In the genomic region with DNA sequence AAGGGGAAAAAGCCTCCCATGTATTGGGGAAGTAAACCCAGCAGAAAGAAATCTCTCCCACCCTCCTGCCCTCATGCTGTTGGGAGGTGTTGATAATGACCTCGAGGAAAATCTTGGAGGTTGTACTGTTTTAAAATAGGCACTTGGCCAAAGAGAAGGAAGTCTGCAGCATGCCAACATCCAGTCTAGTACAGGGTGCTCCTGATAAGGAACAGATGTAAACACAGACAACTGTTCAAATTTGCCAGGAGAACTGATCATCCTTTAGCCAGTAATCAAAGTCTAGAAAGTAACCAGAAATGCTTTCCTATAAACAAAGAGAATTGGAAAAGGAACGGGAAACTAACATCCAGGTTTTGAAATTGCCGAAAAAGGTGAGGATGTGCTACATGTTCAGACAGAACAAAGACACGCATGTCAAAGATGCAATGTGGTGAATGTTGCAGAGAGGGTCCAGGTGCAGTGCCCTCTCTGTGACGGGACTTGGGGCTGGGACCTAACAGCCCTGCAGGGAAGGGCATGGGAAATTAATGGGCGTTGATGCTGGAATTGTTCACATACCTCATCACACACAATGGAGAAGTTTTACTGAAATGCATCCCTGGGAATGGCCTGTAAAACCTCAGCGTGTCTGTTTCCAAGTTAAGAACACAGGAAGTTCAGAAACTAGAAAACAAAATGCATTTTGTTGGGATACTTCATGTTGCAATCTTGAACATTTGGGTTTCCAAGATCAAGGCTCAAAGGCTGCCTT, we compare ENCODE assay signal across 30 cellular contexts.
DNase-seq lines count a peak whose midpoint lies in the region; ATAC-seq, FAIRE-seq and TF ChIP-seq lines count a peak whose summit lies in the region.
"Had no signal": no experiment of that assay in that cellular context is flagged by ENCODE, and none has a peak within 500 bp of the region (broad histone marks: within the 10 kb centered on the region; RNA-seq: fewer than 3 reads in every experiment).

No MANE protein-coding gene starts in this region.

- dilution Hi-C loops in IMR-90 (cut with HindIII; ENCODE audit: low sequenced_read_pairs, unreplicated experiment): no loop called here
- dilution Hi-C loops in keratinocyte (cut with MboI; ENCODE audit: extremely low pct_ligation_motif_present, low sequenced_read_pairs): no loop called here

- H2AFZ ChIP-seq in IMR-90 (replicated peaks; ENCODE audit: low read length, poor library complexity) (no peak overlapping the region), H1 (ENCODE audit: low read length) (peak overlapping the region; percentile 59), keratinocyte (ENCODE audit: control insufficient read depth, low read length) (peak overlapping the region; percentile 70)

- H4K20me1 ChIP-seq in IMR-90 (ENCODE audit: insufficient read depth, low read length) (no peaks in the 10 kb centered on the region), H1 (replicated peaks in 1 of 2; ENCODE audit: control insufficient read depth in 1 of 2, insufficient read depth in 2 of 2, low read length in 2 of 2) (no peaks in the 10 kb centered on the region), keratinocyte (ENCODE audit: control insufficient read depth, extremely low read depth, insufficient read depth, low read length) (no peaks in the 10 kb centered on the region)

- H3K23me2 ChIP-seq in H1 (ENCODE audit: low read depth, low read length): no peaks in the 10 kb centered on the region

- peak overlapping the region; percentile 34 for H4K5ac ChIP-seq in IMR-90 (ENCODE audit: low read depth, low read length)
- no peak overlapping the region for H4K5ac ChIP-seq in H1 (ENCODE audit: insufficient read length, low read depth, low read length)

- no peak overlapping the region for H3K9ac ChIP-seq in IMR-90 (ENCODE audit: low read depth, low read length)
- no peak overlapping the region for H3K9ac ChIP-seq in H1 (replicated peaks in 1 of 4; ENCODE audit: extremely low read depth in 1 of 4, low read depth in 3 of 4, low read length in 3 of 4)
- H3K9ac ChIP-seq in keratinocyte (ENCODE audit: control insufficient read depth, extremely low read depth, insufficient read depth, low read length): no peak overlapping the region
- H3K9ac ChIP-seq: KMS-11 had no signal

- TF ChIP-seq CTCF in A549 (IDR thresholded peaks at IDR 0.05) (no peak), IMR-90 (conservative IDR thresholded peaks at IDR 0.05; ENCODE audit: low read depth, low read length) (no peak), H1 (IDR thresholded peaks at IDR 0.05; ENCODE audit: control extremely low read depth in 1 of 3, insufficient read depth in 1 of 3, low read depth in 1 of 3, low read length in 3 of 3) (no peak), keratinocyte (optimal IDR thresholded peaks at IDR 0.05 in 1 of 3, IDR thresholded peaks at IDR 0.05 in 1 of 3, conservative IDR thresholded peaks at IDR 0.05 in 1 of 3; ENCODE audit: extremely low read depth in 1 of 3, insufficient read depth in 2 of 3, low read length in 3 of 3) (no peak), GM10248 (IDR thresholded peaks at IDR 0.05; ENCODE audit: control extremely low read depth, extremely low read depth, low read depth, missing control alignments) (no peak)

- WGBS in A549 (ENCODE audit: missing lambda C conversion rate): 71% methylated on average over 7 of the region's 7 CpGs
- no CpG with 5 or more reads among the region's 7 CpGs for WGBS in IMR-90 (ENCODE audit: extremely low coverage in 2 of 2, insufficient read length in 1 of 2), 2 experiments
- 94% methylated on average over 7 of the region's 7 CpGs; no CpG with 5 or more reads in 1 of the 2 experiments for WGBS in H1 (ENCODE audit: extremely low coverage in 1 of 2, insufficient coverage in 1 of 2, insufficient read length in 1 of 2, insufficient replicate concordance in 2 of 2, low coverage in 1 of 2, low lambda C conversion rate in 2 of 2, missing lambda C conversion rate in 1 of 2), 2 experiments

- no peak for ATAC-seq in A549
- ATAC-seq in IMR-90 (ENCODE audit: low read depth): no peak
- no peak for ATAC-seq in HG02623 (IDR thresholded peaks at IDR 0.05; ENCODE audit: unreplicated experiment)
- ATAC-seq: left ventricle myocardium superior, natural killer cell, Right ventricle myocardium inferior had no signal

- POLR2A ChIA-PET in A549 (lab: Yijun Ruan, JAX) (no interaction called here), IMR-90 (lab: Charles Lee; ENCODE audit: unreplicated experiment) (no interaction called here), H1 (lab: Charles Lee; ENCODE audit: partially characterized antibody) (no interaction called here), GM10248 (lab: Yijun Ruan, JAX) (no interaction called here)

- 0 out of 2 replicates have a peak overlapping the region, but pooled peaks have one; percentile 19 for H2BK12ac ChIP-seq in H1 (ENCODE audit: low read depth, low read length)

- H2AK5ac ChIP-seq in IMR-90 (ENCODE audit: low read depth, low read length): peak overlapping the region; percentile 86; the same call in 1 of the 2 replicates
- H2AK5ac ChIP-seq in H1 (ENCODE audit: low read depth, low read length): no peak overlapping the region

- H3K18ac ChIP-seq in IMR-90 (ENCODE audit: low read depth, low read length) (peak overlapping the region; percentile 45; the same call in 1 of the 2 replicates), H1 (ENCODE audit: extremely low read depth, low read length) (no peak overlapping the region)

- in situ Hi-C loops in IMR-90 (cut with MboI; ENCODE audit: low sequenced_read_pairs): loop anchor here (25.0 kb wide), 1 partner anchor 624 kb away; no protein-coding TSS in a partner anchor

- no peak overlapping the region for H3K56ac ChIP-seq in IMR-90 (ENCODE audit: extremely low read depth, insufficient read depth, low read length)
- H3K56ac ChIP-seq in H1 (replicated peaks; ENCODE audit: insufficient read length, low read depth, low read length): no peak overlapping the region

- TF ChIP-seq EP300 in A549 (IDR thresholded peaks at IDR 0.05) (no peak), H1 (IDR thresholded peaks at IDR 0.05; ENCODE audit: borderline replicate concordance in 1 of 2, low read depth in 2 of 2, low read length in 2 of 2) (no peak)

- no TSS peak for BruUV-seq in IMR-90 (replicated peaks; lab: Mats Ljungman, UMichigan)

- no peak overlapping the region for H3K4me3 ChIP-seq in A549
- H3K4me3 ChIP-seq in IMR-90 (ENCODE audit: insufficient read depth, low read depth, low read length): no peak overlapping the region
- no peak overlapping the region for H3K4me3 ChIP-seq in H1 (ENCODE audit: extremely low read depth in 1 of 4, insufficient read depth in 2 of 4, low read depth in 3 of 4, low read length in 4 of 4)
- H3K4me3 ChIP-seq in keratinocyte (ENCODE audit: control insufficient read depth in 2 of 3, extremely low read depth in 1 of 3, insufficient read depth in 2 of 3, low read depth in 1 of 3, low read length in 3 of 3): no peak overlapping the region
- H3K4me3 ChIP-seq: spleen, transverse colon had no signal

- H3K27ac ChIP-seq in A549 (peak overlapping the region; percentile 24 to 31; a peak in 2 of 6 replicates), IMR-90 (ENCODE audit: insufficient read depth, low read length) (no peak overlapping the region), H1 (ENCODE audit: low read depth, low read length) (no peak overlapping the region), keratinocyte (ENCODE audit: control insufficient read depth, insufficient read depth, low read length) (no peak overlapping the region)
- H3K27ac ChIP-seq: KMS-11, spleen, transverse colon had no signal

- no peak overlapping the region for H2BK5ac ChIP-seq in IMR-90 (ENCODE audit: low read depth, low read length, poor library complexity, severe bottlenecking)
- no peak overlapping the region; the same call in 1 of the 2 replicates for H2BK5ac ChIP-seq in H1 (ENCODE audit: low read depth, low read length)

- H4K8ac ChIP-seq in IMR-90 (ENCODE audit: low read depth in 2 of 2, low read length in 2 of 2) (peak overlapping the region in 1 of 2 experiments; percentile 53; a peak in 1 of 4 replicates), H1 (ENCODE audit: extremely low read depth, insufficient read depth, low read length) (no peak overlapping the region)

- CTCF ChIA-PET in A549 (lab: Yijun Ruan, JAX): no interaction called here
- CTCF ChIA-PET in IMR-90 (lab: Yijun Ruan, JAX): no interaction called here
- CTCF ChIA-PET in H1 (lab: Charles Lee; ENCODE audit: partially characterized antibody): no interaction called here
- CTCF ChIA-PET in GM10248 (lab: Yijun Ruan, JAX): interaction anchor here (2.8 kb wide), 1 partner anchor 12 kb away, joined by 10 read pairs; no protein-coding TSS in a partner anchor

- H3K9me1 ChIP-seq in IMR-90 (ENCODE audit: insufficient read depth, low read length): peaks cover 5% of the 10 kb centered on the region; the same call in 1 of the 2 replicates
- no peaks in the 10 kb centered on the region for H3K9me1 ChIP-seq in keratinocyte (ENCODE audit: control insufficient read depth, extremely low read depth, insufficient read depth, low read length)

- H3K14ac ChIP-seq in IMR-90 (replicated peaks; ENCODE audit: low read depth, low read length) (peak overlapping the region; percentile 40), H1 (ENCODE audit: insufficient read length) (no peak overlapping the region)

- H3K79me2 ChIP-seq in H1 (ENCODE audit: control insufficient read depth in 1 of 2, insufficient read depth in 2 of 2, low read length in 2 of 2) (no peaks in the 10 kb centered on the region), keratinocyte (ENCODE audit: control insufficient read depth, insufficient read depth, low read length) (no peaks in the 10 kb centered on the region)

- FAIRE-seq in A549 (lab: Jason Lieb, UNC): no peak
- FAIRE-seq in H1 (lab: Jason Lieb, UNC): no peak
- FAIRE-seq in keratinocyte (lab: Jason Lieb, UNC): peak; percentile 82
- FAIRE-seq: bronchial epithelial cell, colon, GM18507, HTR-8/SVneo had no signal

- H2BK120ac ChIP-seq in IMR-90 (ENCODE audit: low read depth, low read length): peak overlapping the region; percentile 80
- no peak overlapping the region for H2BK120ac ChIP-seq in H1 (replicated peaks; ENCODE audit: low read depth, low read length)

- H2BK20ac ChIP-seq in IMR-90 (ENCODE audit: low read depth, low read length) (peak overlapping the region; percentile 77), H1 (ENCODE audit: low read length) (peak overlapping the region; percentile 76; the same call in 1 of the 2 replicates)

- H3K4me2 ChIP-seq in A549 (no peak overlapping the region), IMR-90 (ENCODE audit: low read depth, low read length) (no peak overlapping the region), H1 (ENCODE audit: insufficient read depth in 1 of 2, low read depth in 2 of 2, low read length in 2 of 2) (no peak overlapping the region), keratinocyte (ENCODE audit: control insufficient read depth, extremely low read depth, insufficient read depth, low read depth, low read length) (peak overlapping the region; percentile 49)
- H3K4me2 ChIP-seq: KMS-11 had no signal

- H2BK15ac ChIP-seq in IMR-90 (ENCODE audit: low read depth, low read length) (peak overlapping the region; percentile 45; the same call in 1 of the 3 replicates), H1 (ENCODE audit: low read length) (no peak overlapping the region)

- TF ChIP-seq POLR2A in A549 (IDR thresholded peaks at IDR 0.05; ENCODE audit: low read length) (no peak), IMR-90 (IDR thresholded peaks at IDR 0.05; ENCODE audit: low read depth, low read length) (no peak), H1 (IDR thresholded peaks at IDR 0.05; ENCODE audit: control extremely low read depth in 1 of 2, low read depth in 2 of 2, low read length in 2 of 2) (no peak)

- H4K91ac ChIP-seq in IMR-90 (ENCODE audit: insufficient read depth, low read depth, low read length): peak overlapping the region; percentile 30
- no peak overlapping the region for H4K91ac ChIP-seq in H1 (replicated peaks; ENCODE audit: insufficient read length, low read length)

- H3K4ac ChIP-seq in IMR-90 (ENCODE audit: low read depth, low read length): peak overlapping the region; percentile 82
- H3K4ac ChIP-seq in H1 (replicated peaks; ENCODE audit: insufficient read length, low read depth, low read length): no peak overlapping the region

- H2AK9ac ChIP-seq in IMR-90 (replicated peaks; ENCODE audit: low read depth, low read length, poor library complexity): no peak overlapping the region

- intact Hi-C loops in IMR-90 (cut with micrococcal nuclease): loop anchor here (5.0 kb wide), 3 partner anchors 419 to 549 kb away; no protein-coding TSS in a partner anchor

- H3K79me1 ChIP-seq in IMR-90 (ENCODE audit: low read depth in 1 of 2, low read length in 2 of 2) (peaks cover 9 to 13% of the 10 kb centered on the region in 2 experiments), H1 (ENCODE audit: low read depth, low read length) (no peaks in the 10 kb centered on the region)

- H3K36me3 ChIP-seq in IMR-90 (ENCODE audit: control insufficient read depth, insufficient read depth, low read length) (no peaks in the 10 kb centered on the region), H1 (ENCODE audit: control insufficient read depth in 2 of 4, insufficient read depth in 4 of 4, low read length in 3 of 4) (no peaks in the 10 kb centered on the region), keratinocyte (ENCODE audit: control insufficient read depth in 2 of 2, extremely low read depth in 1 of 2, insufficient read depth in 2 of 2, low read length in 2 of 2) (no peaks in the 10 kb centered on the region)
- H3K36me3 ChIP-seq: BE2C, spleen, transverse colon had no signal

- H3K23ac ChIP-seq in IMR-90 (ENCODE audit: low read depth, low read length): no peak overlapping the region
- H3K23ac ChIP-seq in H1 (ENCODE audit: insufficient read length): no peak overlapping the region

- H3K4me1 ChIP-seq in A549 (peaks cover 13% of the 10 kb centered on the region), IMR-90 (ENCODE audit: control insufficient read depth, insufficient read depth, low read length) (peaks cover 5% of the 10 kb centered on the region), H1 (replicated peaks in 1 of 4; ENCODE audit: control insufficient read depth in 3 of 4, insufficient read depth in 4 of 4, low read length in 3 of 4) (no peaks in the 10 kb centered on the region), keratinocyte (ENCODE audit: control insufficient read depth, extremely low read depth, insufficient read depth, low read length) (peaks cover 10% of the 10 kb centered on the region)
- H3K4me1 ChIP-seq: BE2C, spleen had no signal

- TF ChIP-seq RAD21 in A549 (conservative IDR thresholded peaks at IDR 0.05 in 1 of 2, IDR thresholded peaks at IDR 0.05 in 1 of 2) (no peak), IMR-90 (IDR thresholded peaks at IDR 0.05; ENCODE audit: low read length) (no peak), H1 (IDR thresholded peaks at IDR 0.05 in 1 of 2, conservative IDR thresholded peaks at IDR 0.05 in 1 of 2; ENCODE audit: low read depth in 2 of 2, low read length in 2 of 2) (no peak)

- H3K9me3 ChIP-seq in A549 (no peaks in the 10 kb centered on the region), IMR-90 (ENCODE audit: control insufficient read depth, insufficient read depth, low read length) (no peaks in the 10 kb centered on the region), H1 (ENCODE audit: insufficient read depth in 2 of 2, low read depth in 1 of 2, low read length in 1 of 2) (no peaks in the 10 kb centered on the region), keratinocyte (ENCODE audit: control insufficient read depth, low read depth, low read length) (no peaks in the 10 kb centered on the region)
- H3K9me3 ChIP-seq: BE2C, spleen, transverse colon had no signal

- DNase-seq in A549 (ENCODE audit: low read depth in 1 of 2, low spot score in 1 of 2) (no peak), IMR-90 (no peak), H1 (ENCODE audit: low read depth in 1 of 2, low spot score in 2 of 2) (no peak), keratinocyte (ENCODE audit: low read depth, low spot score) (no peak), nucleus accumbens (lab: John Stamatoyannopoulos, UW) (no peak), GM10248 (ENCODE audit: extremely low spot score) (no peak), NCI-H1092 treated with DMSO at 0.1 percent for 48 hours (lab: John Stamatoyannopoulos, UW) (no peak)
- DNase-seq: activated CD4-positive, CD25-positive, alpha-beta regulatory T cell; activated CD8-positive, alpha-beta memory T cell treated with anti-CD3 and anti-CD28 coated beads, Interleukin-2, amount 50 U/mL, for 48 hours; activated naive CD4-positive, alpha-beta T cell treated with anti-CD3 and anti-CD28 coated beads, Interleukin-2, amount 10 ng/mL, durations not matched to agents 7 days and 5 days; amniotic stem cell; BE2C; effector CD8-positive, alpha-beta T cell; left ventricle myocardium superior; midbrain; natural killer cell; NCI-H2107; NCI-H446 treated with DMSO at 0.1 percent for 48 hours; retina; spleen; SW 1271; T1000; transverse colon had no signal

- H3K27me3 ChIP-seq in IMR-90 (ENCODE audit: control insufficient read depth, insufficient read depth, low read length) (no peaks in the 10 kb centered on the region), H1 (replicated peaks in 1 of 4; ENCODE audit: control insufficient read depth in 3 of 4, extremely low read depth in 1 of 4, insufficient read depth in 3 of 4, low read length in 3 of 4) (no peaks in the 10 kb centered on the region), keratinocyte (ENCODE audit: control insufficient read depth, extremely low read depth, insufficient read depth, low read length) (no peaks in the 10 kb centered on the region)
- H3K27me3 ChIP-seq: BE2C, spleen, transverse colon had no signal

Comparison
In these comparisons a context has a peak if more than half of its experiments do, and no peak if none do; other contexts are left out.
1. H3K27ac ChIP-seq: peak in A549 (2 of 2); none in IMR-90 (single experiment), H1 (single experiment) and keratinocyte (single experiment).